ENCODE assay signal across 18 cellular contexts in the genomic region with DNA sequence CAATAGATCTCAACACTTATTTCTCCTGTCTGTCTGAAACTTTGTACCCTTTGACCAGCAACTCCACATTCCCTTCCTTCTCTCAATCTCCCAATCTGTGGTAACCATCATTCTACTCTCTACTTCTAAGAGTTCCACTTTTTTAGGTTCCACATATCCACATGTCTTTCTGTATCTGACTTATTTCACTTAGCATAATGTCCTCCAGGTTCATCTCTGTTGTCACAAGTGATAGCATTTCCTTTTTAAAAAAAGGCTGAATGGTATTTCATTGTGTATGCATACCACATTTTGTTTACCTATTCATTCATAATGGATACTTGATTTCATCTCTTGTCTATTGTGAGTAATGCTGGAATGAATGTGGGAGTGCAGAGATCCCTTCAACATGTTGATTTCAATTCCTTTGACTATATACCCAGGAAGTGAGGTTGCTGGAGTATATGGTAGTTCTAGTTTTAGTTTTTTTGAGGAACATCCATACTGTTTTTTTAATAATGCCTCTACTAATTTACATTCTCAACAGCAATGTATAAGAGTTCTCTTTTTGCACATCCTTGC. TPM values are rescaled to one million over a fixed set of nuclear protein-coding genes. Genes with fewer than 3 reads are reported as not detected.
DNase-seq lines count a peak whose midpoint lies in the region; ATAC-seq, FAIRE-seq and TF ChIP-seq lines count a peak whose summit lies in the region.
"Had no signal": no experiment of that assay in that cellular context is flagged by ENCODE, and none has a peak within 500 bp of the region (broad histone marks: within the 10 kb centered on the region; RNA-seq: fewer than 3 reads in every experiment).

No MANE protein-coding gene starts in this region.

- H3K27me3 ChIP-seq in endothelial cell of umbilical vein (ENCODE audit: control insufficient read depth in 2 of 2, insufficient read depth in 2 of 2, low read length in 2 of 2) = no peaks in the 10 kb centered on the region
- no peaks in the 10 kb centered on the region for H3K27me3 ChIP-seq in colonic mucosa

- BruUV-seq in endothelial cell of umbilical vein (replicated peaks; lab: Mats Ljungman, UMichigan) = no TSS peak

- no peak overlapping the region for H3K9ac ChIP-seq in endothelial cell of umbilical vein (replicated peaks; ENCODE audit: extremely low read depth, insufficient read depth, low read length)
- H3K9ac ChIP-seq in colonic mucosa (ENCODE audit: low read depth in 2 of 2, low read length in 2 of 2) = no peak overlapping the region
- H3K9ac ChIP-seq: GM23248 had no signal

- H3K4me1 ChIP-seq in endothelial cell of umbilical vein (ENCODE audit: control insufficient read depth, extremely low read depth, insufficient read depth, low read length) (no peaks in the 10 kb centered on the region), mucosa of descending colon (ENCODE audit: low read depth) (no peaks in the 10 kb centered on the region), colonic mucosa (no peaks in the 10 kb centered on the region)

- POLR2A ChIA-PET in endothelial cell of umbilical vein (lab: Charles Lee) = no interaction called here

- H3K79me2 ChIP-seq in endothelial cell of umbilical vein (ENCODE audit: control insufficient read depth, insufficient read depth, low read length) = no peaks in the 10 kb centered on the region

- H2AFZ ChIP-seq in endothelial cell of umbilical vein (ENCODE audit: low read depth, low read length) = no peak overlapping the region
- H2AFZ ChIP-seq: GM23248 had no signal

- peak; percentile 62 for FAIRE-seq in endothelial cell of umbilical vein (lab: Jason Lieb, UNC)
- FAIRE-seq: GM12892 had no signal

- H3K27ac ChIP-seq in endothelial cell of umbilical vein (ENCODE audit: insufficient read depth, low read depth, low read length) (no peak overlapping the region), colonic mucosa (no peak overlapping the region)
- H3K27ac ChIP-seq: GM23248 had no signal

- TF ChIP-seq POLR2A in endothelial cell of umbilical vein (IDR thresholded peaks at IDR 0.05; ENCODE audit: low read depth, low read length) = no peak

- intact Hi-C loops in endothelial cell of umbilical vein (cut with micrococcal nuclease) (no loop called here), mucosa of descending colon (cut with DNase I, micrococcal nuclease) (no loop called here), colonic mucosa (cut with DNase I) (no loop called here)

- no peaks in the 10 kb centered on the region for H3K36me3 ChIP-seq in endothelial cell of umbilical vein (ENCODE audit: control insufficient read depth in 2 of 2, extremely low read depth in 1 of 2, insufficient read depth in 2 of 2, low read length in 2 of 2)
- H3K36me3 ChIP-seq in mucosa of descending colon (ENCODE audit: low read depth) = no peaks in the 10 kb centered on the region
- no peaks in the 10 kb centered on the region for H3K36me3 ChIP-seq in colonic mucosa

- dilution Hi-C loops in endothelial cell of umbilical vein (cut with MboI; ENCODE audit: extremely low pct_ligation_motif_present, low sequenced_read_pairs) = no loop called here

- DNase-seq in NCI-H2029 treated with DMSO at 0.1 percent for 48 hours (lab: John Stamatoyannopoulos, UW) (peak; percentile 2), NCI-H2029 (lab: John Stamatoyannopoulos, UW) (no peak), NCI-H226 (peak; percentile 87), endothelial cell of umbilical vein (ENCODE audit: low read depth, low spot score) (no peak), kidney tubule cell (ENCODE audit: low spot score) (peak; percentile 42), mucosa of descending colon (no peak), colonic mucosa (no peak)
- DNase-seq: 8988T, COR-L47, DMS153, GDM1, GM23248, NCI-H1417, NCI-H1930, NCI-H524 treated with DMSO at 0.1 percent for 48 hours, RPMI8226 had no signal

- H3K9me3 ChIP-seq in endothelial cell of umbilical vein (replicated peaks; ENCODE audit: control insufficient read depth, insufficient read depth, low read length) (no peaks in the 10 kb centered on the region), mucosa of descending colon (no peaks in the 10 kb centered on the region), colonic mucosa (no peaks in the 10 kb centered on the region)

- H4K20me1 ChIP-seq in endothelial cell of umbilical vein (replicated peaks; ENCODE audit: control insufficient read depth, extremely low read depth, insufficient read depth, low read length) = no peaks in the 10 kb centered on the region

- no peak for ATAC-seq in mucosa of descending colon
- ATAC-seq in GM18909 (IDR thresholded peaks at IDR 0.05; ENCODE audit: poor library complexity, unreplicated experiment) = no peak

- CTCF ChIA-PET in endothelial cell of umbilical vein (lab: Charles Lee) = no interaction called here

- H3K9me1 ChIP-seq in endothelial cell of umbilical vein (replicated peaks; ENCODE audit: control insufficient read depth, extremely low read depth, insufficient read depth, low read length) = no peaks in the 10 kb centered on the region

- H3K4me2 ChIP-seq in endothelial cell of umbilical vein (ENCODE audit: insufficient read depth, low read length) = no peak overlapping the region

- H3K4me3 ChIP-seq in endothelial cell of umbilical vein (replicated peaks in 1 of 3; ENCODE audit: insufficient read depth in 1 of 3, low read depth in 1 of 3, low read length in 3 of 3) (no peak overlapping the region), mucosa of descending colon (no peak overlapping the region), colonic mucosa (no peak overlapping the region)
- H3K4me3 ChIP-seq: GM23248 had no signal

- TF ChIP-seq CTCF in endothelial cell of umbilical vein (IDR thresholded peaks at IDR 0.05; ENCODE audit: extremely low read depth in 1 of 2, insufficient read depth in 1 of 2, low read depth in 1 of 2, low read length in 2 of 2) = no peak
- TF ChIP-seq CTCF in mucosa of descending colon (IDR thresholded peaks at IDR 0.05) = no peak
- no peak for TF ChIP-seq CTCF in colonic mucosa (IDR thresholded peaks at IDR 0.05)

TF ChIP-seq in endothelial cell of umbilical vein, 7 proteins besides CTCF, POLR2A, EP300 and RAD21:
- TF ChIP-seq JUN (IDR thresholded peaks at IDR 0.05; ENCODE audit: borderline replicate concordance, insufficient read depth, insufficient read length, low read depth) = no peak
- TF ChIP-seq GATA2 (IDR thresholded peaks at IDR 0.05; ENCODE audit: insufficient read depth, insufficient read length, low read depth, low read length) = no peak
- TF ChIP-seq, protein P1, sequence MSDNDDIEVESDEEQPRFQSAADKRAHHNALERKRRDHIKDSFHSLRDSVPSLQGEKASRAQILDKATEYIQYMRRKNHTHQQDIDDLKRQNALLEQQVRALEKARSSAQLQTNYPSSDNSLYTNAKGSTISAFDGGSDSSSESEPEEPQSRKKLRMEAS (IDR thresholded peaks at IDR 0.05; ENCODE audit: insufficient read depth, insufficient read length) = no peak
- TF ChIP-seq EZH2 (IDR thresholded peaks at IDR 0.05; ENCODE audit: borderline replicate concordance, low read depth, low read length, severe bottlenecking) = no peak
- TF ChIP-seq POLR2AphosphoS5 (IDR thresholded peaks at IDR 0.05; ENCODE audit: insufficient read depth, low read depth, low read length) = no peak
- no peak for TF ChIP-seq MYC (IDR thresholded peaks at IDR 0.05; ENCODE audit: low read depth, low read length)
- TF ChIP-seq FOS (IDR thresholded peaks at IDR 0.05; ENCODE audit: borderline replicate concordance, insufficient read depth, low read length) = no peak

RNA-seq across cellular contexts. Expression of a gene that starts 18.8 kb away (rescaled TPM):
- total RNA-seq in endothelial cell of umbilical vein = 115 and 119 TPM in 2 replicates
- 40.0 and 53.4 TPM in 2 replicates for polyA plus RNA-seq in endothelial cell of umbilical vein
- polyA plus RNA-seq in endothelial cell of umbilical vein (2011; cell fraction: cytosol; rRNA removed) = 72.5 and 75.3 TPM in 2 replicates
- 41.4 and 52.2 TPM in 2 replicates for polyA plus RNA-seq in endothelial cell of umbilical vein (2011; cell fraction: nucleus; rRNA removed)
- polyA plus RNA-seq in endothelial cell of umbilical vein (2012) = 124 and 189 TPM in 2 replicates
- 75.8 and 86.1 TPM in 2 replicates for polyA minus RNA-seq in endothelial cell of umbilical vein
- 40.4 TPM for polyA minus RNA-seq in endothelial cell of umbilical vein (2011; cell fraction: cytosol; rRNA and poly(A)+ RNA removed)
- polyA minus RNA-seq in endothelial cell of umbilical vein (2011; cell fraction: nucleus; rRNA and poly(A)+ RNA removed) = 48.0 and 54.8 TPM in 2 replicates
- total RNA-seq in mucosa of descending colon = 10 to 100 TPM; 84.7 to 99.0 (median 88.2) TPM
- total RNA-seq in colonic mucosa = 100 to 1,000 TPM; 110 to 127 TPM

Comparison
In these comparisons a context has a peak if more than half of its experiments do, and no peak if none do; other contexts are left out.
1. DNase-seq: peak in NCI-H2029 treated with DMSO at 0.1 percent for 48 hours (single experiment), NCI-H226 (single experiment) and kidney tubule cell (single experiment); none in NCI-H2029 (single experiment), endothelial cell of umbilical vein (single experiment), mucosa of descending colon (0 of 3) and colonic mucosa (single experiment).